1 cellular context compared by ENCODE assay signal in genomic region chr12:6852651-6853354, GRCh38.
TF ChIP-seq lines count a peak whose summit lies in the region.

No MANE protein-coding gene starts in this region.

TF ChIP-seq in H1, 55 proteins besides CTCF, POLR2A, EP300 and RAD21:
- TF ChIP-seq TBP (IDR thresholded peaks at IDR 0.05; ENCODE audit: low read depth, low read length) (0 out of 2 replicates have a peak, but pooled peaks have one; percentile 11), SIX5 (IDR thresholded peaks at IDR 0.05; ENCODE audit: low read depth, low read length) (no peak), CBX5 (IDR thresholded peaks at IDR 0.05; ENCODE audit: low read depth, low read length) (no peak), MAX (IDR thresholded peaks at IDR 0.05) (no peak), RXRA (IDR thresholded peaks at IDR 0.05; ENCODE audit: insufficient read depth, low read depth, low read length) (no peak), RFX5 (IDR thresholded peaks at IDR 0.05; ENCODE audit: borderline replicate concordance, low read depth, low read length) (no peak), SRF (IDR thresholded peaks at IDR 0.05; ENCODE audit: low read depth, low read length) (no peak), SIN3A (conservative IDR thresholded peaks at IDR 0.05 in 1 of 2, IDR thresholded peaks at IDR 0.05 in 1 of 2; ENCODE audit: low read depth in 1 of 2, low read length in 2 of 2) (peak in 1 of 2 experiments; percentile 18; a peak in 1 of 4 replicates), HDAC6 (IDR thresholded peaks at IDR 0.05; ENCODE audit: low read depth, low read length) (no peak), SAP30 (IDR thresholded peaks at IDR 0.05; ENCODE audit: insufficient read depth, insufficient replicate concordance, low read length) (peak; percentile 30), KDM1A (IDR thresholded peaks at IDR 0.05; ENCODE audit: borderline replicate concordance, low read length) (no peak), BCL11A (IDR thresholded peaks at IDR 0.05; ENCODE audit: low read depth in 2 of 2, low read length in 2 of 2) (no peak), CHD1 (IDR thresholded peaks at IDR 0.05; ENCODE audit: low read depth, low read length) (no peak), ATF2 (IDR thresholded peaks at IDR 0.05; ENCODE audit: low read length) (no peak), EGR1 (IDR thresholded peaks at IDR 0.05; ENCODE audit: borderline replicate concordance, low read depth, low read length) (peak; percentile 31; the same call in 1 of the 2 replicates), SP2 (IDR thresholded peaks at IDR 0.05; ENCODE audit: low read length) (no peak), KDM4A (IDR thresholded peaks at IDR 0.05; ENCODE audit: low read depth, low read length, severe bottlenecking) (peak; percentile 28), EZH2 (IDR thresholded peaks at IDR 0.05; ENCODE audit: low read depth, low read length, severe bottlenecking) (no peak), ASH2L (IDR thresholded peaks at IDR 0.05; ENCODE audit: low read length) (no peak), ATF3 (IDR thresholded peaks at IDR 0.05; ENCODE audit: insufficient read depth, low read depth, low read length) (no peak), TAF7 (optimal IDR thresholded peaks at IDR 0.05; ENCODE audit: borderline replicate concordance, low read depth, low read length) (no peak), CEBPB (IDR thresholded peaks at IDR 0.05; ENCODE audit: low read depth, low read length) (no peak), ZNF274 (IDR thresholded peaks at IDR 0.05; ENCODE audit: borderline replicate concordance, extremely low read depth, low read length) (no peak), RBBP5 (IDR thresholded peaks at IDR 0.05; ENCODE audit: borderline replicate concordance, low read depth, low read length) (no peak), POLR2AphosphoS5 (IDR thresholded peaks at IDR 0.05; ENCODE audit: low read depth, low read length) (no peak), BRCA1 (IDR thresholded peaks at IDR 0.05; ENCODE audit: low read depth, low read length) (no peak), TCF12 (IDR thresholded peaks at IDR 0.05; ENCODE audit: low read depth, low read length) (no peak), MAFK (IDR thresholded peaks at IDR 0.05; ENCODE audit: low read depth, low read length) (no peak), YY1 (IDR thresholded peaks at IDR 0.05; ENCODE audit: low read depth, low read length) (peak; percentile 70), TAF1 (IDR thresholded peaks at IDR 0.05; ENCODE audit: low read depth, low read length) (0 out of 2 replicates have a peak, but pooled peaks have one; percentile 18), NRF1 (IDR thresholded peaks at IDR 0.05; ENCODE audit: low read depth, low read length) (no peak)
TF ChIP-seq in H1: peak in this region for 7.
